Comparison of ENCODE assay signal across 19 cellular contexts in the genomic region with DNA sequence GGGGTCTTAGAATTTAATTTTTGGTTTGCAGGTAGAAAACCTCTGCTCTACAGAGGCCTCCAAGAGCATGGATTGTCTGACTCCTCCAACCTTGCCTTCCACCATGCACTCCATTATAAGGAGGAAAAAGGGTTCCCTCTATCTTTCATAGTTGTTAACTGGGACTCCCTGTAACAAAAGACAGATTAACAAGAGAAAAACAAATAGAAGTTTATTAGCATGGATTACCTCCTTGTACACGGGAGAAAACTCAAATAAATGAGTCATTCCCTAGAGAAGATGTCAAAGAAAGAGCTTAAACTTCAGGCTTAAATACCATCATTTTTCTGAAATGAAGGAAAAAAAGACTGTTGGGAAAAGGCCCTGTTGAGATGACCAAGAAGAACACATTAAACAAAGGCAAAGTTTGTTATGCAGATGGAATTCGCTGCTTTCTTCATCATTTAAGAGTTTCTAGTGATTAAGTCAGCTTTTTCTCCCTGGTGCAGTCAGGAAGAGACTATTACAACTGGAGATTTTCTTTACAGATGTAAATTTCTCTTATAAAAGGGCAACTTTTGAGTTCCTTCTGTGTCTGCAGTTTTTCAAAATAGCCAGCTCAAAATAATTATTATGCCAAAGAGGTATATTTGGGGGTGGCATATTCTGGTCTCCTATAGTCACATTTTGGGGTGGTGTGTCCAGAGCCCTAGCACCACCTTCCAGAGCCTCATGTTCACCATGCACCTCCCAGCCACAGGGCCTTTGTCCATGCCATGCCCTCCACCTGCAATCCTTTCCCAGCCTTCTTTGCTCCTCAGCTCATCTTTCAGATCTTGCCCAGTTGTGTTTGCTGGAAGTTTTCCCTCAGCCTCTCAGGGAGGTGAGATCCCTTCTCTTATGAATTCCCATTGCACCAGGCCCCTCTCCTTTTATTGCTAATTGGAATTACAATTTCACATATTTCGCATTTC.
A peak's percentile ranks its signal among the peaks of the same experiment; 100 is the strongest.
DNase-seq lines count a peak whose midpoint lies in the region; ATAC-seq and TF ChIP-seq lines count a peak whose summit lies in the region.
"Had no signal": no experiment of that assay in that cellular context is flagged by ENCODE, and none has a peak within 500 bp of the region (broad histone marks: within the 10 kb centered on the region; RNA-seq: fewer than 3 reads in every experiment).

No MANE protein-coding gene starts in this region.

- TF ChIP-seq CTCF in endodermal cell (conservative IDR thresholded peaks at IDR 0.05) (no peak), testis (IDR thresholded peaks at IDR 0.05) (no peak)

- H3K9me3 ChIP-seq in endodermal cell (ENCODE audit: control insufficient read depth, low read length) = peaks cover 5% of the 10 kb centered on the region
- H3K9me3 ChIP-seq in testis = no peaks in the 10 kb centered on the region
- H3K9me3 ChIP-seq: SK-N-SH had no signal

- no peak overlapping the region for H3K27ac ChIP-seq in endodermal cell (ENCODE audit: low read depth, low read length)
- H3K27ac ChIP-seq in testis = no peak overlapping the region
- H3K27ac ChIP-seq: 22Rv1 had no signal

- H3K9me3 Mint-ChIP-seq in endodermal cell = peaks cover 11% of the 10 kb centered on the region

- peaks cover 10% of the 10 kb centered on the region for H3K4me1 ChIP-seq in endodermal cell (ENCODE audit: control insufficient read depth, insufficient read depth, low read length)
- no peaks in the 10 kb centered on the region for H3K4me1 ChIP-seq in testis

- ATAC-seq in left ventricle myocardium superior = no peak

- H3K27me3 ChIP-seq in endodermal cell (ENCODE audit: control insufficient read depth, insufficient read depth, low read length, poor library complexity, severe bottlenecking) (no peaks in the 10 kb centered on the region), testis (no peaks in the 10 kb centered on the region)

- intact Hi-C loops in testis (cut with DNase I; ENCODE audit: low total_unique reads) = no loop called here
- intact Hi-C loops in left ventricle myocardium superior (cut with micrococcal nuclease) = no loop called here

- H3K27ac Mint-ChIP-seq in endodermal cell = peak overlapping the region; percentile 77
- H3K27ac Mint-ChIP-seq: CD14-positive monocyte had no signal

- H3K36me3 ChIP-seq in endodermal cell (ENCODE audit: control insufficient read depth, insufficient read depth, low read length) (no peaks in the 10 kb centered on the region), testis (ENCODE audit: low read depth, missing control alignments) (no peaks in the 10 kb centered on the region)

- peaks cover 6% of the 10 kb centered on the region for H3K27me3 Mint-ChIP-seq in endodermal cell (ENCODE audit: insufficient read depth)

- H3K36me3 Mint-ChIP-seq in endodermal cell (ENCODE audit: low read depth) = no peaks in the 10 kb centered on the region
- H3K36me3 Mint-ChIP-seq: CD14-positive monocyte had no signal

- peak; percentile 21 for DNase-seq in activated effector memory CD4-positive, alpha-beta T cell treated with anti-CD3 and anti-CD28 coated beads, Interleukin-2, amount 50 U/mL, for 16 hours
- DNase-seq in activated effector memory CD4-positive, alpha-beta T cell treated with Interleukin-2 at 50 U/mL for 16 hours = no peak
- peak; percentile 3 for DNase-seq in OCI-M1 (lab: John Stamatoyannopoulos, UW)
- no peak for DNase-seq in endodermal cell
- DNase-seq in testis = no peak
- no peak for DNase-seq in NCI-H446 treated with DMSO at 0.1 percent for 48 hours (lab: John Stamatoyannopoulos, UW)
- no peak for DNase-seq in stimulated activated CD4-positive, alpha-beta T cell treated with anti-CD3 and anti-CD28 coated beads, Interleukin-4, amount 100 ng/mL, for 1 hour
- DNase-seq in left ventricle myocardium superior = no peak
- DNase-seq: AML-193; DMS 273 treated with DMSO at 0.1 percent for 48 hours; GDM1; NCI-H1105 treated with DMSO at 0.1 percent for 48 hours; NCI-H1694; NCI-H2081 treated with DMSO at 0.1 percent for 48 hours; NK-92 treated with Interleukin-12 subunit alpha and Interleukin-12 subunit beta, amount 100 ng/mL, for 24 hours; SHP77; SK-N-SH had no signal

- H3K9ac ChIP-seq in endodermal cell (ENCODE audit: extremely low read depth, low read length, poor library complexity, severe bottlenecking) = no peak overlapping the region
- H3K9ac ChIP-seq: SK-N-SH had no signal

- WGBS in endodermal cell (ENCODE audit: insufficient coverage in 1 of 2, insufficient read length in 1 of 2), 2 experiments = 60 to 64% methylated on average over 1 to 3 of the region's 3 CpGs
- WGBS in testis, 2 donors = 69 to 76% methylated on average over 3 of the region's 3 CpGs

- H3K4me1 Mint-ChIP-seq in endodermal cell = peaks cover 44% of the 10 kb centered on the region
- H3K4me1 Mint-ChIP-seq: CD14-positive monocyte had no signal

- no peak overlapping the region for H3K4me3 Mint-ChIP-seq in endodermal cell
- H3K4me3 Mint-ChIP-seq: CD14-positive monocyte had no signal

- no peak for TF ChIP-seq POLR2A in testis (IDR thresholded peaks at IDR 0.05)

- no peak overlapping the region for H3K4me3 ChIP-seq in endodermal cell (ENCODE audit: low read length)
- no peak overlapping the region for H3K4me3 ChIP-seq in testis

Comparison
In these comparisons a context has a peak if more than half of its experiments do, and no peak if none do; other contexts are left out.
1. DNase-seq: peak in activated effector memory CD4-positive, alpha-beta T cell treated with anti-CD3 and anti-CD28 coated beads, Interleukin-2, amount 50 U/mL, for 16 hours (single experiment) and OCI-M1 (single experiment); none in activated effector memory CD4-positive, alpha-beta T cell treated with Interleukin-2 at 50 U/mL for 16 hours (single experiment), endodermal cell (single experiment), testis (single experiment), NCI-H446 treated with DMSO at 0.1 percent for 48 hours (single experiment), stimulated activated CD4-positive, alpha-beta T cell treated with anti-CD3 and anti-CD28 coated beads, Interleukin-4, amount 100 ng/mL, for 1 hour (single experiment) and left ventricle myocardium superior (single experiment).